Comparison of ENCODE assay signal across 23 cellular contexts in the genomic region with DNA sequence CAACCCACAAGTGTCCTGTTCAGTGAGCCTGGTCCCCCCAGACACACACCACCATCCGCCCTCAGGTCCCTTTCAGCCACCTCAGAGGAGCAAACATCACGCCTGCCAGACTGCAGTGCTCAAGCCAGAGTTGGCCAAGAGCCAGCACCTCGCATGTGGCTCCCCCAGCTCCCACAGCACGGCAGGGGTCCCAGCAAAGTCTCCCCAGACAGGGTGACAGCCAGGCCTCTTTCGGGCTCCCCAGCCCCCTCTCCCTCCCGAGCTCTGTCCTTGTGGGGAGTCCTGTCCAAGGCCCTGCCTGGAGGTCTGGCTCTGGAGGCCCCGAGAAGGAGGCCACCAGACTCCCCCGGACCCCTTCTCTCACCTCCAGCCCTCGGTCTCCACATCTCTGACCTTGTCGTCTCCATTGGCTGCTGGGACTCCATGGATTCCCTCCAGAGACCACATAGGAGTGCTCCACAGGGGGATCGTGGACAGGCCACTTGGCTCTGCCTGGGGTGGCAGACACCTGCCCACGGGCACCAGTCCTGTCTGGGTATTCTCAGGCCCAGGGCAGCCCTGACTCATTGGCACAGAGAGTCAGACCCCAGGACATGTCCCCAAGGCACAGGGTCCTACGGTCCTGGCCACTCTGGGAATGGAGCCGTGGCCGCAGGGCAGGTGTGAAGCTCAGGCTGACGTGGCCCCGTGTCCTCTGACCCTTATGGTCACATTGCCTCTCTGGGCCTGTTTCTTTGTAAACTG. TPM values are rescaled to one million over a fixed set of nuclear protein-coding genes. Genes with fewer than 3 reads are reported as not detected.
A peak's percentile ranks its signal among the peaks of the same experiment; 100 is the strongest.
DNase-seq lines count a peak whose midpoint lies in the region; ATAC-seq and TF ChIP-seq lines count a peak whose summit lies in the region.
"Had no signal": no experiment of that assay in that cellular context is flagged by ENCODE, and none has a peak within 500 bp of the region (broad histone marks: within the 10 kb centered on the region; RNA-seq: fewer than 3 reads in every experiment).

No MANE protein-coding gene starts in this region.

- H3K4me1 ChIP-seq in upper lobe of right lung: no peaks in the 10 kb centered on the region

- ATAC-seq in omental fat pad (ENCODE audit: low FRiP score) (peak; percentile 22), upper lobe of right lung (peak; percentile 24), WTC11 (no peak)
- ATAC-seq: SK-N-SH treated with all-trans-retinoic acid at 6 μM for 48 hours had no signal

- H3K9me3 ChIP-seq in upper lobe of right lung: no peaks in the 10 kb centered on the region
- H3K9me3 ChIP-seq: MG63 had no signal

- no peaks in the 10 kb centered on the region for H3K9me3 Mint-ChIP-seq in WTC11
- H3K9me3 Mint-ChIP-seq: CD4-positive, alpha-beta T cell had no signal

- H3K27ac ChIP-seq in upper lobe of right lung: no peak overlapping the region

- no peak for TF ChIP-seq RAD21 in Ishikawa (IDR thresholded peaks at IDR 0.05; ENCODE audit: low read depth)

- DNase-seq in activated CD8-positive, alpha-beta memory T cell treated with anti-CD3 and anti-CD28 coated beads, Interleukin-2, amount 50 U/mL, for 4 hours: peak; percentile 16
- no peak for DNase-seq in activated CD8-positive, alpha-beta memory T cell treated with anti-CD3 and anti-CD28 coated beads for 24 hours
- DNase-seq in omental fat pad (ENCODE audit: low spot score): no peak
- DNase-seq in upper lobe of right lung: no peak
- DNase-seq in WTC11 (ENCODE audit: low spot score): no peak
- no peak for DNase-seq in COLO829 (ENCODE audit: low spot score)
- DNase-seq: Calu3; CD4-positive, alpha-beta T cell; DMS53; H7; IMR-90; Kasumi-1; MG63; NCI-H1048; NCI-H1436; NCI-H1930; NCI-H2171; NCI-H446; NCI-H526 treated with DMSO at 0.1 percent for 48 hours; SIG-M5 had no signal

- no peak overlapping the region for H3K4me3 ChIP-seq in upper lobe of right lung
- H3K4me3 ChIP-seq: MG63 had no signal

- TF ChIP-seq CTCF in omental fat pad (IDR thresholded peaks at IDR 0.05) (no peak), upper lobe of right lung (IDR thresholded peaks at IDR 0.05) (no peak), WTC11 (IDR thresholded peaks at IDR 0.05) (no peak)

- no peaks in the 10 kb centered on the region for H3K27me3 ChIP-seq in upper lobe of right lung
- H3K27me3 ChIP-seq: MG63 had no signal

- CTCF ChIA-PET in WTC11 (lab: Charles Lee): no interaction called here

- no peaks in the 10 kb centered on the region for H3K4me1 Mint-ChIP-seq in WTC11

- no peaks in the 10 kb centered on the region for H3K36me3 ChIP-seq in upper lobe of right lung
- H3K36me3 ChIP-seq: MG63 had no signal

- H3K36me3 Mint-ChIP-seq in WTC11: no peaks in the 10 kb centered on the region

- H3K4me3 Mint-ChIP-seq in WTC11: no peak overlapping the region
- H3K4me3 Mint-ChIP-seq: CD4-positive, alpha-beta T cell had no signal

- intact Hi-C loops in upper lobe of right lung (cut with DNase I): no loop called here

- H3K27ac Mint-ChIP-seq in WTC11: no peak overlapping the region
- H3K27ac Mint-ChIP-seq: CD4-positive, alpha-beta T cell had no signal

- H3K27me3 Mint-ChIP-seq in WTC11 (ENCODE audit: low read depth): peaks cover 4% of the 10 kb centered on the region; the same call in 1 of the 2 replicates
- H3K27me3 Mint-ChIP-seq: CD4-positive, alpha-beta T cell had no signal

- TF ChIP-seq EP300 in Ishikawa (IDR thresholded peaks at IDR 0.05; ENCODE audit: borderline replicate concordance): no peak

- POLR2A ChIA-PET in WTC11 (lab: Charles Lee): no interaction called here

TF ChIP-seq in Ishikawa, 13 proteins besides CTCF, POLR2A, EP300 and RAD21:
- TF ChIP-seq CREB1 (IDR thresholded peaks at IDR 0.05; ENCODE audit: low read depth): no peak
- no peak for TF ChIP-seq YY1 (IDR thresholded peaks at IDR 0.05; ENCODE audit: low read depth)
- 0 out of 2 replicates have a peak, but pooled peaks have one; percentile 6 for TF ChIP-seq NFIC (IDR thresholded peaks at IDR 0.05)
- TF ChIP-seq, protein P1, sequence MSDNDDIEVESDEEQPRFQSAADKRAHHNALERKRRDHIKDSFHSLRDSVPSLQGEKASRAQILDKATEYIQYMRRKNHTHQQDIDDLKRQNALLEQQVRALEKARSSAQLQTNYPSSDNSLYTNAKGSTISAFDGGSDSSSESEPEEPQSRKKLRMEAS (IDR thresholded peaks at IDR 0.05): no peak

TF ChIP-seq in WTC11, 78 proteins besides CTCF, POLR2A, EP300 and RAD21:
- TF ChIP-seq, protein P2, sequence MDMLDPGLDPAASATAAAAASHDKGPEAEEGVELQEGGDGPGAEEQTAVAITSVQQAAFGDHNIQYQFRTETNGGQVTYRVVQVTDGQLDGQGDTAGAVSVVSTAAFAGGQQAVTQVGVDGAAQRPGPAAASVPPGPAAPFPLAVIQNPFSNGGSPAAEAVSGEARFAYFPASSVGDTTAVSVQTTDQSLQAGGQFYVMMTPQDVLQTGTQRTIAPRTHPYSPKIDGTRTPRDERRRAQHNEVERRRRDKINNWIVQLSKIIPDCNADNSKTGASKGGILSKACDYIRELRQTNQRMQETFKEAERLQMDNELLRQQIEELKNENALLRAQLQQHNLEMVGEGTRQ (CRISPR knock-in tag; IDR thresholded peaks at IDR 0.05): no peak
- TF ChIP-seq NR2C2 (CRISPR knock-in tag; IDR thresholded peaks at IDR 0.05) (no peak), CREM (CRISPR knock-in tag; IDR thresholded peaks at IDR 0.05) (no peak), TEAD1 (CRISPR knock-in tag; IDR thresholded peaks at IDR 0.05) (no peak), ZNF121 (CRISPR knock-in tag; IDR thresholded peaks at IDR 0.05) (no peak), NFATC4 (CRISPR knock-in tag; IDR thresholded peaks at IDR 0.05) (no peak), KAT7 (CRISPR knock-in tag; IDR thresholded peaks at IDR 0.05; ENCODE audit: borderline replicate concordance) (no peak), CBFB (CRISPR knock-in tag; IDR thresholded peaks at IDR 0.05; ENCODE audit: low read depth) (no peak), SMAD4 (CRISPR knock-in tag; IDR thresholded peaks at IDR 0.05) (no peak), PRRX2 (CRISPR knock-in tag; IDR thresholded peaks at IDR 0.05) (no peak)
- TF ChIP-seq, protein P3, sequence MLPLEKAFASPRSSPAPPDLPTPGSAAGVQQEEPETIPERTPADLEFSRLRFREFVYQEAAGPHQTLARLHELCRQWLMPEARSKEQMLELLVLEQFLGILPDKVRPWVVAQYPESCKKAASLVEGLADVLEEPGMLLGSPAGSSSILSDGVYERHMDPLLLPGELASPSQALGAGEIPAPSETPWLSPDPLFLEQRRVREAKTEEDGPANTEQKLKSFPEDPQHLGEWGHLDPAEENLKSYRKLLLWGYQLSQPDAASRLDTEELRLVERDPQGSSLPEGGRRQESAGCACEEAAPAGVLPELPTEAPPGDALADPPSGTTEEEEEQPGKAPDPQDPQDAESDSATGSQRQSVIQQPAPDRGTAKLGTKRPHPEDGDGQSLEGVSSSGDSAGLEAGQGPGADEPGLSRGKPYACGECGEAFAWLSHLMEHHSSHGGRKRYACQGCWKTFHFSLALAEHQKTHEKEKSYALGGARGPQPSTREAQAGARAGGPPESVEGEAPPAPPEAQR (CRISPR knock-in tag; IDR thresholded peaks at IDR 0.05): no peak
- TF ChIP-seq, protein P4, sequence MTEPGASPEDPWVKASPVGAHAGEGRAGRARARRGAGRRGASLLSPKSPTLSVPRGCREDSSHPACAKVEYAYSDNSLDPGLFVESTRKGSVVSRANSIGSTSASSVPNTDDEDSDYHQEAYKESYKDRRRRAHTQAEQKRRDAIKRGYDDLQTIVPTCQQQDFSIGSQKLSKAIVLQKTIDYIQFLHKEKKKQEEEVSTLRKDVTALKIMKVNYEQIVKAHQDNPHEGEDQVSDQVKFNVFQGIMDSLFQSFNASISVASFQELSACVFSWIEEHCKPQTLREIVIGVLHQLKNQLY (CRISPR knock-in tag; IDR thresholded peaks at IDR 0.05): no peak
- TF ChIP-seq, protein P5, sequence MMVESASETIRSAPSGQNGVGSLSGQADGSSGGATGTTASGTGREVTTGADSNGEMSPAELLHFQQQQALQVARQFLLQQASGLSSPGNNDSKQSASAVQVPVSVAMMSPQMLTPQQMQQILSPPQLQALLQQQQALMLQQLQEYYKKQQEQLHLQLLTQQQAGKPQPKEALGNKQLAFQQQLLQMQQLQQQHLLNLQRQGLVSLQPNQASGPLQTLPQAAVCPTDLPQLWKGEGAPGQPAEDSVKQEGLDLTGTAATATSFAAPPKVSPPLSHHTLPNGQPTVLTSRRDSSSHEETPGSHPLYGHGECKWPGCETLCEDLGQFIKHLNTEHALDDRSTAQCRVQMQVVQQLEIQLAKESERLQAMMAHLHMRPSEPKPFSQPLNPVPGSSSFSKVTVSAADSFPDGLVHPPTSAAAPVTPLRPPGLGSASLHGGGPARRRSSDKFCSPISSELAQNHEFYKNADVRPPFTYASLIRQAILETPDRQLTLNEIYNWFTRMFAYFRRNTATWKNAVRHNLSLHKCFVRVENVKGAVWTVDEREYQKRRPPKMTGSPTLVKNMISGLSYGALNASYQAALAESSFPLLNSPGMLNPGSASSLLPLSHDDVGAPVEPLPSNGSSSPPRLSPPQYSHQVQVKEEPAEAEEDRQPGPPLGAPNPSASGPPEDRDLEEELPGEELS (CRISPR knock-in tag; IDR thresholded peaks at IDR 0.05): no peak

RNA-seq across cellular contexts. Expression of a gene that starts 1.8 kb away (rescaled TPM):
- total RNA-seq in omental fat pad (not detected), upper lobe of right lung (not detected), WTC11 (2021) (0.44 to 0.62 TPM (median 0.46 TPM) in 3 replicates)
- total RNA-seq: Calu3; CD4-positive, alpha-beta T cell; HT-29; IMR-90 had no signal

RNA-seq across cellular contexts. Expression of a gene that starts 11.7 kb away (rescaled TPM):
- total RNA-seq in omental fat pad (10 to 100 TPM in 2 of 4 donors, 1 to 10 TPM in 2; 4.8 to 13.9 (median 10.8) TPM), upper lobe of right lung (19.0 TPM), WTC11 (2021) (144 to 188 TPM (median 164 TPM) in 3 replicates)

RNA-seq across cellular contexts. Expression of a gene that starts 12.2 kb away (rescaled TPM):
- total RNA-seq in omental fat pad: not detected
- 6.1 TPM for total RNA-seq in upper lobe of right lung
- 1.2 to 1.9 TPM (median 1.7 TPM) in 3 replicates for total RNA-seq in WTC11 (2021)
- total RNA-seq: Calu3; CD4-positive, alpha-beta T cell; IMR-90 had no signal

RNA-seq across cellular contexts. Expression of a gene that starts 21.3 kb away (rescaled TPM):
- total RNA-seq in omental fat pad (10 to 100 TPM; 22.2 to 31.5 (median 25.6) TPM), upper lobe of right lung (35.9 TPM), WTC11 (2021) (24.2 to 29.8 TPM (median 24.3 TPM) in 3 replicates)

RNA-seq across cellular contexts. Expression of a gene that starts 28.6 kb away (rescaled TPM):
- total RNA-seq in omental fat pad (10 to 100 TPM; 12.6 to 24.3 (median 15.1) TPM), upper lobe of right lung (50.3 TPM), WTC11 (2021) (60.4 to 71.9 TPM (median 67.8 TPM) in 3 replicates)
